Comparison of ENCODE assay signal across 8 cellular contexts in genomic region chr6:122471107-122472021, GRCh38. TPM values are rescaled to one million over a fixed set of nuclear protein-coding genes. Genes with fewer than 3 reads are reported as not detected.
A peak's percentile ranks its signal among the peaks of the same experiment; 100 is the strongest.
DNase-seq lines count a peak whose midpoint lies in the region; ATAC-seq and TF ChIP-seq lines count a peak whose summit lies in the region.

TSS of gene SERINC1 (minus strand) at chr6:122471807. CDS start at chr6:122471737, 70 bp downstream.

- no peaks in the 10 kb centered on the region for H4K20me1 ChIP-seq in mammary epithelial cell (ENCODE audit: insufficient read depth, low read length)

- CTCF ChIA-PET in mammary epithelial cell (lab: Charles Lee; ENCODE audit: low non-redundant PET), result no interaction called here

- H3K27ac ChIP-seq in WERI-Rb-1, result peak within 1 kb of the TSS; percentile 87
- peak within 1 kb of the TSS; percentile 95 for H3K27ac ChIP-seq in mammary epithelial cell (ENCODE audit: insufficient read depth, low read depth, low read length)
- H3K27ac ChIP-seq in iPS-20b (ENCODE audit: low read length), result peak within 1 kb of the TSS; percentile 87
- H3K27ac ChIP-seq in skin epidermis, result peak within 1 kb of the TSS; percentile 62 to 98 (median 94)

- TSS peak; percentile 86 for BruUV-seq in mammary epithelial cell (replicated peaks; lab: Mats Ljungman, UMichigan)

- peak within 1 kb of the TSS; percentile 92 for H3K4me2 ChIP-seq in mammary epithelial cell (ENCODE audit: insufficient read depth, low read depth, low read length)

- intact Hi-C loops in mammary epithelial cell (cut with micrococcal nuclease), result loop anchor here (1.0 to 5.0 kb wide), 3 partner anchors 61 to 89 kb away; partner anchors contain the start of gene HSF2

- H3K9ac ChIP-seq in mammary epithelial cell (ENCODE audit: insufficient read depth, low read length) (peak within 1 kb of the TSS; percentile 97), iPS-20b (ENCODE audit: low read depth, low read length) (peak within 1 kb of the TSS; percentile 92)

- H3K4me3 ChIP-seq in WERI-Rb-1 (ENCODE audit: low read depth, low read length) (peak within 1 kb of the TSS; percentile 65), mammary epithelial cell (replicated peaks in 1 of 3; ENCODE audit: insufficient read depth in 1 of 3, low read depth in 2 of 3, low read length in 3 of 3) (peak within 1 kb of the TSS; percentile 59 to 93 (median 68)), iPS-20b (ENCODE audit: low read length) (peak within 1 kb of the TSS; percentile 95), skin epidermis (peak within 1 kb of the TSS; percentile 48 to 95 (median 67))

- peaks cover 17% of the 10 kb centered on the region for H3K36me3 ChIP-seq in WERI-Rb-1
- peaks cover 1% of the 10 kb centered on the region for H3K36me3 ChIP-seq in mammary epithelial cell (ENCODE audit: insufficient read depth, low read length)
- H3K36me3 ChIP-seq in iPS-20b (ENCODE audit: insufficient read depth, low read depth, low read length), result 0 out of 2 replicates have a peak, but pooled peaks cover under 1% of the 10 kb centered on the region

- peaks cover 60% of the 10 kb centered on the region for H3K79me2 ChIP-seq in mammary epithelial cell (ENCODE audit: insufficient read depth, low read length)

- in situ Hi-C loops in ACHN (cut with HindIII; ENCODE audit: low pct_ligation_motif_present, low pct_unique_long_range_greater_than_20kb, low sequenced_read_pairs) (no loop called here), mammary epithelial cell (cut with MboI; ENCODE audit: low sequenced_read_pairs in 2 of 2) (no loop called here)

- no peaks in the 10 kb centered on the region for H3K27me3 ChIP-seq in WERI-Rb-1 (ENCODE audit: insufficient read depth, low read depth, severe bottlenecking)
- no peaks in the 10 kb centered on the region for H3K27me3 ChIP-seq in mammary epithelial cell (ENCODE audit: insufficient read depth, low read length)
- H3K27me3 ChIP-seq in iPS-20b (ENCODE audit: insufficient read depth, low read length), result no peaks in the 10 kb centered on the region

- peak; percentile 92 for DNase-seq in ACHN
- peak; percentile 93 for DNase-seq in NCI-H2227 (lab: John Stamatoyannopoulos, UW; ENCODE audit: unreplicated experiment)
- DNase-seq in WERI-Rb-1, result peak; percentile 94
- DNase-seq in mammary epithelial cell, result peak; percentile 90

- TF ChIP-seq CTCF in WERI-Rb-1 (IDR thresholded peaks at IDR 0.05; ENCODE audit: low read depth, low read length) (no peak), mammary epithelial cell (conservative IDR thresholded peaks at IDR 0.05 in 1 of 2, IDR thresholded peaks at IDR 0.05 in 1 of 2; ENCODE audit: extremely low read depth in 1 of 2, insufficient read depth in 1 of 2, low read depth in 1 of 2, low read length in 2 of 2) (no peak)

- WGBS in mammary epithelial cell (ENCODE audit: low coverage, missing lambda C conversion rate), result under 1% methylated on average over 40 of the region's 49 CpGs

- ATAC-seq in GM18873 (IDR thresholded peaks at IDR 0.05; ENCODE audit: low FRiP score, unreplicated experiment), result peak; percentile 99
- ATAC-seq in HG03139 (IDR thresholded peaks at IDR 0.05; ENCODE audit: unreplicated experiment), result peak; percentile 100

- H3K4me1 ChIP-seq in mammary epithelial cell (ENCODE audit: insufficient read depth, low read length) (peaks cover 5% of the 10 kb centered on the region), iPS-20b (ENCODE audit: insufficient read depth, low read length) (peaks cover 6% of the 10 kb centered on the region)

- H2AFZ ChIP-seq in mammary epithelial cell (ENCODE audit: low read depth, low read length), result peak within 1 kb of the TSS; percentile 100

- dilution Hi-C loops in mammary epithelial cell (cut with HindIII; ENCODE audit: low sequenced_read_pairs), result no loop called here

- H3K9me3 ChIP-seq in WERI-Rb-1 (ENCODE audit: severe bottlenecking), result no peaks in the 10 kb centered on the region
- no peaks in the 10 kb centered on the region for H3K9me3 ChIP-seq in mammary epithelial cell (replicated peaks; ENCODE audit: insufficient read depth, low read length)
- no peaks in the 10 kb centered on the region for H3K9me3 ChIP-seq in iPS-20b (ENCODE audit: insufficient read depth, low read depth, low read length)

RNA-seq across cellular contexts. Expression of gene SERINC1, which starts in this region (rescaled TPM):
- 100 to 1,000 TPM in 1 of 2 donors, 10 to 100 TPM in 1; 97.6 to 153 TPM for total RNA-seq in mammary epithelial cell
- polyA plus RNA-seq in mammary epithelial cell, result 47.4 TPM
- 34.4 TPM for polyA minus RNA-seq in mammary epithelial cell

Comparison
In these comparisons a context has a peak if more than half of its experiments do, and no peak if none do; other contexts are left out.
1. Peak in every context shown above with its lines: DNase-seq, ATAC-seq, H3K4me3 ChIP-seq and H3K27ac ChIP-seq.